12 cellular contexts compared by ENCODE assay signal in the genomic region with DNA sequence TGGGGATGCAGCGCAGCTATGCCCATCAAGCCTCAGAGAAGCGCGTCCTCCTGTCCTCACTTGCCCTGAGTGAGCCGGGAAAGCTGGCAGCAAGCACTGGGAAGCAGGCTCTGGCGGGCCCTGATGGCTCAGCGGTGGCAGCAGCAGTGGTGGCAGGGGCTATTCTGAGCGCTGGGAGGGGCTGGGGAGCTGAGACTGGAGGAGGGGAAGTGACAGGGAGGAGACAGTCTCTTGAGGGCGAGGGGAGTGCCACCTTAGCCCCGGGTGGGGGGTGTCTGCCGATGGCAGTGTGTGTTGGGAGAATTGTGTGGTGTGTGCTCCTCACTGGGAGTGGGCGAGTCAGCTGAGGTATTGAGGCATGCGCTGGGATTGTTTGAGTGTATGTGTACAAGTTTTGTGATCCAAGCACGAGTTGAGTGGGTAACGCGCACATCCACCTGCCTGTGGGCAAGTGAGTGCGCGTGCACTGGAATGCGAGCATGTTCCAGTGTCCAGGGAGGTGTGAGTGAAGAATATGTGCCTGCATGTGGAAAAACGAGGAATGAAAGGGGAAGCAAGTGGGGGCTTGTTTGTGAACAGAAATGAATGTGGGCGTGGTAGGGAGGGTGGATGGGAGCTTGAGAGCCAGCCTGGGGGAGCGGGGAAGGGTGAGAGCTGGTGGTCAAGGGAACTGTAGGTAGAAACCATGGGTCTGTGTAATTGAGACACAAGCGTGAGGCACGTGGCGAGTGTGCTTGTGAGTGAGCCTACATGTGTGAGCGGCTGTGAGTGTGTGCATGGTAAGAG. TPM values are rescaled to one million over a fixed set of nuclear protein-coding genes. Genes with fewer than 3 reads are reported as not detected.
DNase-seq lines count a peak whose midpoint lies in the region; ATAC-seq, FAIRE-seq and TF ChIP-seq lines count a peak whose summit lies in the region.
"Had no signal": no experiment of that assay in that cellular context is flagged by ENCODE, and none has a peak within 500 bp of the region (broad histone marks: within the 10 kb centered on the region; RNA-seq: fewer than 3 reads in every experiment).

No MANE protein-coding gene starts in this region.

- H3K4me1 ChIP-seq in HepG2 (ENCODE audit: insufficient read depth, low read length) (peaks cover 18% of the 10 kb centered on the region), left lung (peaks cover 10 to 19% of the 10 kb centered on the region in 2 donors)
- H3K4me1 ChIP-seq: parathyroid adenoma had no signal

- no TSS peak for BruUV-seq in HepG2 (replicated peaks; lab: Mats Ljungman, UMichigan)

- WGBS in HepG2 (ENCODE audit: low lambda C conversion rate), result 51% methylated on average over 25 of the region's 25 CpGs

- H3K4me2 ChIP-seq in HepG2 (ENCODE audit: low read depth, low read length), result no peak overlapping the region

- H3K9me3 ChIP-seq in HepG2 (ENCODE audit: low read length) (no peaks in the 10 kb centered on the region), left lung (no peaks in the 10 kb centered on the region)

- no peak overlapping the region for H3K9ac ChIP-seq in HepG2 (ENCODE audit: insufficient read depth, low read depth, low read length)
- H3K9ac ChIP-seq: parathyroid adenoma had no signal

- FAIRE-seq in HepG2 (lab: Jason Lieb, UNC), result no peak
- FAIRE-seq in urothelium cell line (lab: Jason Lieb, UNC), result peak; percentile 96

- TF ChIP-seq EP300 in HepG2 (IDR thresholded peaks at IDR 0.05; ENCODE audit: low read depth in 2 of 2, low read length in 2 of 2) (no peak), HepG2 (CRISPR knock-in tag; IDR thresholded peaks at IDR 0.05; ENCODE audit: borderline replicate concordance) (no peak)

- H3K36me3 ChIP-seq in HepG2 (replicated peaks in 1 of 2; ENCODE audit: control insufficient read depth in 1 of 2, insufficient read depth in 2 of 2, low read length in 2 of 2) (no peaks in the 10 kb centered on the region), left lung (no peaks in the 10 kb centered on the region)
- H3K36me3 ChIP-seq: brain microvascular endothelial cell had no signal

- H3K27me3 ChIP-seq in HepG2 (ENCODE audit: control insufficient read depth in 1 of 2, insufficient read depth in 2 of 2, low read length in 2 of 2) (peaks cover 6 to 18% of the 10 kb centered on the region in 2 experiments; a peak in 4 of 5 replicates), left lung (peaks cover 12 to 35% of the 10 kb centered on the region in 2 donors)

- no peak for TF ChIP-seq RAD21 in HepG2 (CRISPR knock-in tag; IDR thresholded peaks at IDR 0.05)

- CTCF ChIA-PET in HepG2 (lab: Yijun Ruan, JAX; ENCODE audit: low intra/inter-chr PET ratio, low total read pairs), result no interaction called here

- H3K4me3 ChIP-seq in HepG2 (replicated peaks in 1 of 3; ENCODE audit: insufficient read depth in 1 of 3, low read depth in 2 of 3, low read length in 3 of 3), result no peak overlapping the region
- no peak overlapping the region for H3K4me3 ChIP-seq in left lung

- no peaks in the 10 kb centered on the region for H4K20me1 ChIP-seq in HepG2 (ENCODE audit: insufficient read depth, low read length)

- no peaks in the 10 kb centered on the region for H3K79me2 ChIP-seq in HepG2 (ENCODE audit: insufficient read depth, low read length)
- H3K79me2 ChIP-seq: parathyroid adenoma had no signal

- TF ChIP-seq CTCF in HepG2 (CRISPR knock-in tag; IDR thresholded peaks at IDR 0.05) (no peak), left lung (IDR thresholded peaks at IDR 0.05) (no peak)

- peak; percentile 53 for DNase-seq in activated CD8-positive, alpha-beta memory T cell treated with anti-CD3 and anti-CD28 coated beads for 24 hours
- DNase-seq in activated CD8-positive, alpha-beta memory T cell treated with anti-CD3 and anti-CD28 coated beads, Interleukin-2, amount 50 U/mL, for 4 hours, result no peak
- DNase-seq in astrocyte of the hippocampus (ENCODE audit: low read depth, low spot score), result peak; percentile 50
- no peak for DNase-seq in HepG2 (ENCODE audit: low spot score)
- DNase-seq in urothelium cell line (ENCODE audit: low spot score), result no peak
- no peak for DNase-seq in left lung
- DNase-seq in stimulated activated CD4-positive, alpha-beta T cell treated with anti-CD3 and anti-CD28 coated beads, Interleukin-4, amount 100 ng/mL, for 24 hours, result no peak
- no peak for DNase-seq in SHP77 (lab: John Stamatoyannopoulos, UW)
- DNase-seq: activated CD4-positive, alpha-beta T cell treated with anti-CD3 and anti-CD28 coated beads, Interleukin-2, amount 50 U/mL, for 4 hours; brain microvascular endothelial cell had no signal

- in situ Hi-C loops in HepG2 (cut with HindIII; ENCODE audit: extremely low pct_ligation_motif_present, low pct_unique_long_range_greater_than_20kb), result no loop called here

- no peak for ATAC-seq in HepG2
- no peak for ATAC-seq in left lung
- ATAC-seq: HCT116 had no signal

- H3K27ac ChIP-seq in HepG2 (ENCODE audit: extremely low read length, insufficient read depth, low read length) (no peak overlapping the region), left lung (no peak overlapping the region)
- H3K27ac ChIP-seq: brain microvascular endothelial cell, parathyroid adenoma had no signal

- H2AFZ ChIP-seq in HepG2 (ENCODE audit: low read length), result no peak overlapping the region
- H2AFZ ChIP-seq: parathyroid adenoma had no signal

- intact Hi-C loops in HepG2 (cut with micrococcal nuclease; ENCODE audit: unreplicated experiment), result no loop called here
- intact Hi-C loops in left lung (cut with DNase I), result no loop called here

- POLR2A ChIA-PET in HepG2 (lab: Yijun Ruan, JAX), result no interaction called here

- no peak for TF ChIP-seq POLR2A in HepG2 (IDR thresholded peaks at IDR 0.05; ENCODE audit: insufficient read depth in 1 of 2, low read depth in 2 of 2, low read length in 2 of 2)

TF ChIP-seq in HepG2, 621 proteins besides CTCF, POLR2A, EP300 and RAD21:
- TF ChIP-seq NCOA1 (CRISPR knock-in tag; IDR thresholded peaks at IDR 0.05), result no peak
- TF ChIP-seq, protein P1, sequence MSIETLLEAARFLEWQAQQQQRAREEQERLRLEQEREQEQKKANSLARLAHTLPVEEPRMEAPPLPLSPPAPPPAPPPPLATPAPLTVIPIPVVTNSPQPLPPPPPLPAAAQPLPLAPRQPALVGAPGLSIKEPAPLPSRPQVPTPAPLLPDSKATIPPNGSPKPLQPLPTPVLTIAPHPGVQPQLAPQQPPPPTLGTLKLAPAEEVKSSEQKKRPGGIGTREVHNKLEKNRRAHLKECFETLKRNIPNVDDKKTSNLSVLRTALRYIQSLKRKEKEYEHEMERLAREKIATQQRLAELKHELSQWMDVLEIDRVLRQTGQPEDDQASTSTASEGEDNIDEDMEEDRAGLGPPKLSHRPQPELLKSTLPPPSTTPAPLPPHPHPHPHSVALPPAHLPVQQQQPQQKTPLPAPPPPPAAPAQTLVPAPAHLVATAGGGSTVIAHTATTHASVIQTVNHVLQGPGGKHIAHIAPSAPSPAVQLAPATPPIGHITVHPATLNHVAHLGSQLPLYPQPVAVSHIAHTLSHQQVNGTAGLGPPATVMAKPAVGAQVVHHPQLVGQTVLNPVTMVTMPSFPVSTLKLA (IDR thresholded peaks at IDR 0.05), result peak; percentile 20; the same call in 1 of the 2 replicates

RNA-seq across cellular contexts. Expression of a gene that starts 2.9 kb away (rescaled TPM):
- 0.13 TPM in 1 of 2 replicates, not detected in the other for total RNA-seq in HepG2 (2016; rRNA removed; fragmentation: Illumina TruSeq; extraction: Trizol)
- total RNA-seq in HepG2 (2016; cell fraction: cytosol; rRNA removed; fragmentation: Illumina TruSeq; extraction: Trizol; ENCODE audit: low read depth), result not detected in 2 replicates
- 0.06 TPM in 1 of 2 replicates, not detected in the other for total RNA-seq in HepG2 (2016; cell fraction: insoluble cytoplasmic fraction; rRNA removed; fragmentation: Illumina TruSeq; extraction: Trizol)
- 0.07 TPM in 1 of 2 replicates, not detected in the other for total RNA-seq in HepG2 (2016; cell fraction: membrane; rRNA removed; fragmentation: Illumina TruSeq; extraction: Trizol)
- total RNA-seq in HepG2 (2016; cell fraction: nucleus; rRNA removed; fragmentation: Illumina TruSeq; extraction: Trizol), result 0.25 TPM in 1 of 2 replicates, not detected in the other
- not detected in 2 replicates for polyA plus RNA-seq in HepG2 (2011; rRNA removed)
- not detected in 2 replicates for polyA plus RNA-seq in HepG2 (2011; cell fraction: cytosol; rRNA removed)
- polyA plus RNA-seq in HepG2 (2011; cell fraction: nucleus; rRNA removed), result not detected in 2 replicates
- 0.07 TPM in 1 of 2 replicates, not detected in the other for polyA plus RNA-seq in HepG2 (2012)
- polyA plus RNA-seq in HepG2 (2016; cell fraction: cytosol; fragmentation: Illumina TruSeq; extraction: Trizol; ENCODE audit: low read depth), result not detected in 2 replicates
- 0.11 and 0.15 TPM in 2 replicates for polyA plus RNA-seq in HepG2 (2016; cell fraction: insoluble cytoplasmic fraction; fragmentation: Illumina TruSeq; extraction: Trizol; ENCODE audit: low read depth)
- 0.06 TPM in 1 of 2 replicates, not detected in the other for polyA plus RNA-seq in HepG2 (2016; cell fraction: membrane; fragmentation: Illumina TruSeq; extraction: Trizol; ENCODE audit: low read depth)
- not detected in 2 replicates for polyA plus RNA-seq in HepG2 (2016; cell fraction: nucleus; fragmentation: Illumina TruSeq; extraction: Trizol; ENCODE audit: insufficient read depth, low read depth)
- 0.54 TPM in 1 of 2 replicates, not detected in the other for polyA minus RNA-seq in HepG2 (2011; rRNA and poly(A)+ RNA removed; ENCODE audit: low replicate concordance)
- polyA minus RNA-seq in HepG2 (2011; cell fraction: cytosol; rRNA and poly(A)+ RNA removed), result not detected in 2 replicates
- not detected in 2 replicates for polyA minus RNA-seq in HepG2 (2011; cell fraction: nucleus; rRNA and poly(A)+ RNA removed)
- total RNA-seq in left lung, result 1 to 10 TPM in 1 of 2 donors, under 1 TPM in 1; 0.63 to 1.0 TPM

Comparison
In these comparisons a context has a peak if more than half of its experiments do, and no peak if none do; other contexts are left out.
1. DNase-seq: peak in activated CD8-positive, alpha-beta memory T cell treated with anti-CD3 and anti-CD28 coated beads for 24 hours (single experiment) and astrocyte of the hippocampus (single experiment); none in activated CD8-positive, alpha-beta memory T cell treated with anti-CD3 and anti-CD28 coated beads, Interleukin-2, amount 50 U/mL, for 4 hours (single experiment), HepG2 (single experiment), urothelium cell line (single experiment), left lung (0 of 2), stimulated activated CD4-positive, alpha-beta T cell treated with anti-CD3 and anti-CD28 coated beads, Interleukin-4, amount 100 ng/mL, for 24 hours (single experiment) and SHP77 (0 of 2).